ENCODE assay signal across 34 cellular contexts in genomic region chr2:51829477-51829876, GRCh38.
"Had no signal": no experiment of that assay in that cellular context is flagged by ENCODE, and none has a peak within 500 bp of the region (broad histone marks: within the 10 kb centered on the region; RNA-seq: fewer than 3 reads in every experiment).

No MANE protein-coding gene starts in this region.

- H3K4me3 ChIP-seq: MG63 had no signal

- H3K27me3 ChIP-seq: MG63 had no signal

- H3K9me3 ChIP-seq: MG63 had no signal

- H3K36me3 ChIP-seq: MG63 had no signal

- DNase-seq: Karpas-422, Kasumi-1, MG63, MM.1S, MV-4-11, NCI-H1048, NCI-H1092, NCI-H1092 treated with DMSO at 0.1 percent for 48 hours, NCI-H1105, NCI-H1105 treated with DMSO at 0.1 percent for 48 hours, NCI-H1417, NCI-H1417 treated with DMSO at 0.1 percent for 48 hours, NCI-H1436, NCI-H1436 treated with DMSO at 0.1 percent for 48 hours, NCI-H146, NCI-H1694, NCI-H1694 treated with DMSO at 0.1 percent for 48 hours, NCI-H187, NCI-H187 treated with DMSO at 0.1 percent for 48 hours, NCI-H1930, NCI-H2029, NCI-H2029 treated with DMSO at 0.1 percent for 48 hours, NCI-H2081, NCI-H2081 treated with DMSO at 0.1 percent for 48 hours, NCI-H2107, NCI-H2171, NCI-H2171 treated with DMSO at 0.1 percent for 48 hours, NCI-H2227 treated with DMSO at 0.1 percent for 48 hours, NCI-H226, NCI-H345, NCI-H446, NCI-H446 treated with DMSO at 0.1 percent for 48 hours, NCI-H510A, NCI-H510A treated with DMSO at 0.1 percent for 48 hours had no signal
